Comparison of ENCODE assay signal across 2 cellular contexts in the genomic region with DNA sequence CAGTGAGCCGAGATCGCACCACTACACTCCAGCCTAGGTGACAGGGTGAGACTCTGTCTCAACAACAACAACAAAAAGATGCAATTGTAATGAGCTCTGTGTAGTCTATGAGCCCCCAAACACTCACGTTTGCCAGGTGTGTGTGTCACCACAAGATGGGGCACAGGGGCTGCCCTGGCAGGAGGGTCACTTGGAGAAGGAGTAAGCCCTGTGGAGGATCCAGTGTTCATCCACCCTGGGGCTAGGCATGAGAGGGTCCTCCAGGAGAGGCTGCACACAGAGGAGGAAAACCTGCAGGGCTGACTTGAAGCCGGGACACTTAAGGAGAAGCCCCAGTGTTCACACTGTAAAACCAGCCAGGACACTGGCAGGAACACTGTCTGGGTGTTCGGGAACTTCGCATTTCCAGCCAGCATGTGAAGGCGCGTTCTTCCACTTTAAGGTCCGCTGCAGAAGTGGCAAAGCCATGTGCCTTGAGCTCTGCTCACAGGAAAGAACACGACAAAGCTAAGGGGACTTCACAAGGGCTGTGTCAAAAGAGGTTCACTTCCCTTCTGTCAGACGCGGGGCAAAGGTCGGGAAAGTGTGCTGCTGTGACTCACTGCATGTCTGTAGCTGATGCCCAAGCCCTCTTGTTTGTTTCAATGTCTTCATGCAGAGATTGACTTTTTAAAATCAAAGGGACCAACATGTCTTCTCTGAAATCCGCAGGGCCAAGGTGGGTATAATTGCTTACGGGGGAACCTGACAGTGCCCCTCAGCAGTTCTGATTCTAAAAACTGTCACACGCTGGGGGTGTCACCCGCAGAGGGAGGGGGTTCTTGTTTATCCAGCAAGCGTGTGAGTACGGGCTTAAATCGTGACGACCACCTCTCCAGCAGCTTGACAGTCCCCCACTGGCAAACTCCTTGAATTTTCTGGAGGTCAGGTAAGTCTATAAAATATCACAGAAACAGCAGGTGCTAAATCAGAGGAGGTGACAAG.
A peak's percentile ranks its signal among the peaks of the same experiment; 100 is the strongest.
TF ChIP-seq lines count a peak whose summit lies in the region.

No MANE protein-coding gene starts in this region.

TF ChIP-seq in HCT116, 20 proteins besides CTCF, POLR2A, EP300 and RAD21:
- TF ChIP-seq, protein P1, sequence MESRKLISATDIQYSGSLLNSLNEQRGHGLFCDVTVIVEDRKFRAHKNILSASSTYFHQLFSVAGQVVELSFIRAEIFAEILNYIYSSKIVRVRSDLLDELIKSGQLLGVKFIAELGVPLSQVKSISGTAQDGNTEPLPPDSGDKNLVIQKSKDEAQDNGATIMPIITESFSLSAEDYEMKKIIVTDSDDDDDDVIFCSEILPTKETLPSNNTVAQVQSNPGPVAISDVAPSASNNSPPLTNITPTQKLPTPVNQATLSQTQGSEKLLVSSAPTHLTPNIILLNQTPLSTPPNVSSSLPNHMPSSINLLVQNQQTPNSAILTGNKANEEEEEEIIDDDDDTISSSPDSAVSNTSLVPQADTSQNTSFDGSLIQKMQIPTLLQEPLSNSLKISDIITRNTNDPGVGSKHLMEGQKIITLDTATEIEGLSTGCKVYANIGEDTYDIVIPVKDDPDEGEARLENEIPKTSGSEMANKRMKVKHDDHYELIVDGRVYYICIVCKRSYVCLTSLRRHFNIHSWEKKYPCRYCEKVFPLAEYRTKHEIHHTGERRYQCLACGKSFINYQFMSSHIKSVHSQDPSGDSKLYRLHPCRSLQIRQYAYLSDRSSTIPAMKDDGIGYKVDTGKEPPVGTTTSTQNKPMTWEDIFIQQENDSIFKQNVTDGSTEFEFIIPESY (IDR thresholded peaks at IDR 0.05; ENCODE audit: extremely low read depth, insufficient replicate concordance, low read length), result no peak
- TF ChIP-seq, protein P2, sequence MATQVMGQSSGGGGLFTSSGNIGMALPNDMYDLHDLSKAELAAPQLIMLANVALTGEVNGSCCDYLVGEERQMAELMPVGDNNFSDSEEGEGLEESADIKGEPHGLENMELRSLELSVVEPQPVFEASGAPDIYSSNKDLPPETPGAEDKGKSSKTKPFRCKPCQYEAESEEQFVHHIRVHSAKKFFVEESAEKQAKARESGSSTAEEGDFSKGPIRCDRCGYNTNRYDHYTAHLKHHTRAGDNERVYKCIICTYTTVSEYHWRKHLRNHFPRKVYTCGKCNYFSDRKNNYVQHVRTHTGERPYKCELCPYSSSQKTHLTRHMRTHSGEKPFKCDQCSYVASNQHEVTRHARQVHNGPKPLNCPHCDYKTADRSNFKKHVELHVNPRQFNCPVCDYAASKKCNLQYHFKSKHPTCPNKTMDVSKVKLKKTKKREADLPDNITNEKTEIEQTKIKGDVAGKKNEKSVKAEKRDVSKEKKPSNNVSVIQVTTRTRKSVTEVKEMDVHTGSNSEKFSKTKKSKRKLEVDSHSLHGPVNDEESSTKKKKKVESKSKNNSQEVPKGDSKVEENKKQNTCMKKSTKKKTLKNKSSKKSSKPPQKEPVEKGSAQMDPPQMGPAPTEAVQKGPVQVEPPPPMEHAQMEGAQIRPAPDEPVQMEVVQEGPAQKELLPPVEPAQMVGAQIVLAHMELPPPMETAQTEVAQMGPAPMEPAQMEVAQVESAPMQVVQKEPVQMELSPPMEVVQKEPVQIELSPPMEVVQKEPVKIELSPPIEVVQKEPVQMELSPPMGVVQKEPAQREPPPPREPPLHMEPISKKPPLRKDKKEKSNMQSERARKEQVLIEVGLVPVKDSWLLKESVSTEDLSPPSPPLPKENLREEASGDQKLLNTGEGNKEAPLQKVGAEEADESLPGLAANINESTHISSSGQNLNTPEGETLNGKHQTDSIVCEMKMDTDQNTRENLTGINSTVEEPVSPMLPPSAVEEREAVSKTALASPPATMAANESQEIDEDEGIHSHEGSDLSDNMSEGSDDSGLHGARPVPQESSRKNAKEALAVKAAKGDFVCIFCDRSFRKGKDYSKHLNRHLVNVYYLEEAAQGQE (IDR thresholded peaks at IDR 0.05; ENCODE audit: low read depth), result no peak
- TF ChIP-seq EGR1 (IDR thresholded peaks at IDR 0.05; ENCODE audit: low read depth), result no peak
- no peak for TF ChIP-seq ZNF274 (IDR thresholded peaks at IDR 0.05; ENCODE audit: low read depth, low read length)

TF ChIP-seq in HepG2, 621 proteins besides CTCF, POLR2A, EP300 and RAD21 (continued from another document and continues in another):
- TF ChIP-seq ZFP91 (CRISPR knock-in tag; IDR thresholded peaks at IDR 0.05; ENCODE audit: borderline replicate concordance), result peak; percentile 70
- no peak for TF ChIP-seq CREM (IDR thresholded peaks at IDR 0.05)
- no peak for TF ChIP-seq CREM (CRISPR knock-in tag; IDR thresholded peaks at IDR 0.05)
- 0 out of 2 replicates have a peak, but pooled peaks have one; percentile 28 for TF ChIP-seq MIER3 (CRISPR knock-in tag; IDR thresholded peaks at IDR 0.05; ENCODE audit: borderline replicate concordance)
- no peak for TF ChIP-seq LCORL (IDR thresholded peaks at IDR 0.05)
- peak; percentile 52; the same call in 1 of the 2 replicates for TF ChIP-seq LCORL (CRISPR knock-in tag; IDR thresholded peaks at IDR 0.05)
- TF ChIP-seq SOX5 (CRISPR knock-in tag; IDR thresholded peaks at IDR 0.05; ENCODE audit: borderline replicate concordance), result 0 out of 2 replicates have a peak, but pooled peaks have one; percentile 37
- TF ChIP-seq GABPA (IDR thresholded peaks at IDR 0.05; ENCODE audit: low read depth, low read length), result no peak
- TF ChIP-seq GABPA (CRISPR knock-in tag; IDR thresholded peaks at IDR 0.05; ENCODE audit: low read depth), result peak; percentile 39; the same call in 1 of the 2 replicates
- no peak for TF ChIP-seq RBFOX2 (IDR thresholded peaks at IDR 0.05; ENCODE audit: low read depth, low read length)
- TF ChIP-seq ZNF7 (CRISPR knock-in tag; IDR thresholded peaks at IDR 0.05), result 0 out of 2 replicates have a peak, but pooled peaks have one; percentile 21
- TF ChIP-seq KAT8 (CRISPR knock-in tag; IDR thresholded peaks at IDR 0.05), result 0 out of 2 replicates have a peak, but pooled peaks have one; percentile 40
- TF ChIP-seq NCOR1 (IDR thresholded peaks at IDR 0.05; ENCODE audit: borderline replicate concordance, low read length), result peak; percentile 16; the same call in 1 of the 2 replicates
- no peak for TF ChIP-seq KAT2B (IDR thresholded peaks at IDR 0.05; ENCODE audit: borderline replicate concordance, low read depth, low read length)
- TF ChIP-seq FOSL2 (CRISPR knock-in tag; IDR thresholded peaks at IDR 0.05), result peak; percentile 95
- TF ChIP-seq ASH2L (IDR thresholded peaks at IDR 0.05; ENCODE audit: insufficient read length, low read depth, low read length), result peak; percentile 19
- peak; percentile 67; the same call in 1 of the 2 replicates for TF ChIP-seq MED1 (CRISPR knock-in tag; IDR thresholded peaks at IDR 0.05)
- TF ChIP-seq, protein P3, sequence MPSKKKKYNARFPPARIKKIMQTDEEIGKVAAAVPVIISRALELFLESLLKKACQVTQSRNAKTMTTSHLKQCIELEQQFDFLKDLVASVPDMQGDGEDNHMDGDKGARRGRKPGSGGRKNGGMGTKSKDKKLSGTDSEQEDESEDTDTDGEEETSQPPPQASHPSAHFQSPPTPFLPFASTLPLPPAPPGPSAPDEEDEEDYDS (CRISPR knock-in tag; IDR thresholded peaks at IDR 0.05), result no peak
- no peak for TF ChIP-seq SOX13 (IDR thresholded peaks at IDR 0.05)
- TF ChIP-seq SOX13 (CRISPR knock-in tag; conservative IDR thresholded peaks at IDR 0.05 in 1 of 2, IDR thresholded peaks at IDR 0.05 in 1 of 2), result peak in 1 of 2 experiments; percentile 23; a peak in 1 of 4 replicates
- no peak for TF ChIP-seq NFIC (IDR thresholded peaks at IDR 0.05; ENCODE audit: low read length)
- TF ChIP-seq FOXP1 (IDR thresholded peaks at IDR 0.05), result no peak
- 0 out of 2 replicates have a peak, but pooled peaks have one; percentile 14 for TF ChIP-seq FOXP1 (CRISPR knock-in tag; IDR thresholded peaks at IDR 0.05)
- TF ChIP-seq ARID2 (CRISPR knock-in tag; IDR thresholded peaks at IDR 0.05; ENCODE audit: borderline replicate concordance), result no peak
- TF ChIP-seq PITX1 (CRISPR knock-in tag; IDR thresholded peaks at IDR 0.05), result 0 out of 2 replicates have a peak, but pooled peaks have one; percentile 18
- TF ChIP-seq HNF4G (IDR thresholded peaks at IDR 0.05; ENCODE audit: borderline replicate concordance, low read depth, low read length), result peak; percentile 68; the same call in 1 of the 2 replicates
- peak; percentile 84 for TF ChIP-seq HNF4G (CRISPR knock-in tag; IDR thresholded peaks at IDR 0.05; ENCODE audit: borderline replicate concordance, low read depth)
- TF ChIP-seq, protein P4, sequence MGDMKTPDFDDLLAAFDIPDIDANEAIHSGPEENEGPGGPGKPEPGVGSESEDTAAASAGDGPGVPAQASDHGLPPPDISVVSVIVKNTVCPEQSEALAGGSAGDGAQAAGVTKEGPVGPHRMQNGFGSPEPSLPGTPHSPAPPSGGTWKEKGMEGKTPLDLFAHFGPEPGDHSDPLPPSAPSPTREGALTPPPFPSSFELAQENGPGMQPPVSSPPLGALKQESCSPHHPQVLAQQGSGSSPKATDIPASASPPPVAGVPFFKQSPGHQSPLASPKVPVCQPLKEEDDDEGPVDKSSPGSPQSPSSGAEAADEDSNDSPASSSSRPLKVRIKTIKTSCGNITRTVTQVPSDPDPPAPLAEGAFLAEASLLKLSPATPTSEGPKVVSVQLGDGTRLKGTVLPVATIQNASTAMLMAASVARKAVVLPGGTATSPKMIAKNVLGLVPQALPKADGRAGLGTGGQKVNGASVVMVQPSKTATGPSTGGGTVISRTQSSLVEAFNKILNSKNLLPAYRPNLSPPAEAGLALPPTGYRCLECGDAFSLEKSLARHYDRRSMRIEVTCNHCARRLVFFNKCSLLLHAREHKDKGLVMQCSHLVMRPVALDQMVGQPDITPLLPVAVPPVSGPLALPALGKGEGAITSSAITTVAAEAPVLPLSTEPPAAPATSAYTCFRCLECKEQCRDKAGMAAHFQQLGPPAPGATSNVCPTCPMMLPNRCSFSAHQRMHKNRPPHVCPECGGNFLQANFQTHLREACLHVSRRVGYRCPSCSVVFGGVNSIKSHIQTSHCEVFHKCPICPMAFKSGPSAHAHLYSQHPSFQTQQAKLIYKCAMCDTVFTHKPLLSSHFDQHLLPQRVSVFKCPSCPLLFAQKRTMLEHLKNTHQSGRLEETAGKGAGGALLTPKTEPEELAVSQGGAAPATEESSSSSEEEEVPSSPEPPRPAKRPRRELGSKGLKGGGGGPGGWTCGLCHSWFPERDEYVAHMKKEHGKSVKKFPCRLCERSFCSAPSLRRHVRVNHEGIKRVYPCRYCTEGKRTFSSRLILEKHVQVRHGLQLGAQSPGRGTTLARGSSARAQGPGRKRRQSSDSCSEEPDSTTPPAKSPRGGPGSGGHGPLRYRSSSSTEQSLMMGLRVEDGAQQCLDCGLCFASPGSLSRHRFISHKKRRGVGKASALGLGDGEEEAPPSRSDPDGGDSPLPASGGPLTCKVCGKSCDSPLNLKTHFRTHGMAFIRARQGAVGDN (CRISPR knock-in tag; IDR thresholded peaks at IDR 0.05), result peak; percentile 54
- peak; percentile 36; the same call in 1 of the 2 replicates for TF ChIP-seq MYC (CRISPR knock-in tag; IDR thresholded peaks at IDR 0.05; ENCODE audit: borderline replicate concordance)
- TF ChIP-seq PPARG (CRISPR knock-in tag; conservative IDR thresholded peaks at IDR 0.05), result peak; percentile 63
- TF ChIP-seq, protein P5, sequence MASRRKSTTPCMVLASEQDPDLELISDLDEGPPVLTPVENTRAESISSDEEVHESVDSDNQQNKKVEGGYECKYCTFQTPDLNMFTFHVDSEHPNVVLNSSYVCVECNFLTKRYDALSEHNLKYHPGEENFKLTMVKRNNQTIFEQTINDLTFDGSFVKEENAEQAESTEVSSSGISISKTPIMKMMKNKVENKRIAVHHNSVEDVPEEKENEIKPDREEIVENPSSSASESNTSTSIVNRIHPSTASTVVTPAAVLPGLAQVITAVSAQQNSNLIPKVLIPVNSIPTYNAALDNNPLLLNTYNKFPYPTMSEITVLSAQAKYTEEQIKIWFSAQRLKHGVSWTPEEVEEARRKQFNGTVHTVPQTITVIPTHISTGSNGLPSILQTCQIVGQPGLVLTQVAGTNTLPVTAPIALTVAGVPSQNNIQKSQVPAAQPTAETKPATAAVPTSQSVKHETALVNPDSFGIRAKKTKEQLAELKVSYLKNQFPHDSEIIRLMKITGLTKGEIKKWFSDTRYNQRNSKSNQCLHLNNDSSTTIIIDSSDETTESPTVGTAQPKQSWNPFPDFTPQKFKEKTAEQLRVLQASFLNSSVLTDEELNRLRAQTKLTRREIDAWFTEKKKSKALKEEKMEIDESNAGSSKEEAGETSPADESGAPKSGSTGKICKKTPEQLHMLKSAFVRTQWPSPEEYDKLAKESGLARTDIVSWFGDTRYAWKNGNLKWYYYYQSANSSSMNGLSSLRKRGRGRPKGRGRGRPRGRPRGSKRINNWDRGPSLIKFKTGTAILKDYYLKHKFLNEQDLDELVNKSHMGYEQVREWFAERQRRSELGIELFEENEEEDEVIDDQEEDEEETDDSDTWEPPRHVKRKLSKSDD (CRISPR knock-in tag; IDR thresholded peaks at IDR 0.05; ENCODE audit: low read depth), result no peak
- peak; percentile 30; the same call in 1 of the 2 replicates for TF ChIP-seq SKIL (CRISPR knock-in tag; IDR thresholded peaks at IDR 0.05; ENCODE audit: borderline replicate concordance)
